9 cellular contexts compared by ENCODE assay signal in genomic region chr17:49703557-49704277, GRCh38. TPM values are rescaled to one million over a fixed set of nuclear protein-coding genes. Genes with fewer than 3 reads are reported as not detected.
DNase-seq lines count a peak whose midpoint lies in the region; TF ChIP-seq lines count a peak whose summit lies in the region.
"Had no signal": no experiment of that assay in that cellular context is flagged by ENCODE, and none has a peak within 500 bp of the region (broad histone marks: within the 10 kb centered on the region; RNA-seq: fewer than 3 reads in every experiment).

No MANE protein-coding gene starts in this region.

- no peaks in the 10 kb centered on the region for H3K27me3 Mint-ChIP-seq in CD14-positive monocyte (ENCODE audit: low read depth in 3 of 3)

- TF ChIP-seq CTCF in CD14-positive monocyte (IDR thresholded peaks at IDR 0.05) (peak; percentile 21), foreskin fibroblast (IDR thresholded peaks at IDR 0.05; ENCODE audit: low read depth, low read length) (peak; percentile 56), tibial nerve (IDR thresholded peaks at IDR 0.05) (peak in 3 of 5 experiments; percentile 12 to 29 (median 29))

- H3K36me3 ChIP-seq in H7 (replicated peaks; ENCODE audit: control insufficient read depth, insufficient read depth, low read length), result peaks cover 29% of the 10 kb centered on the region
- peaks cover 2 to 69% (median 16%) of the 10 kb centered on the region in 3 donors for H3K36me3 ChIP-seq in tibial nerve
- peaks cover 57% of the 10 kb centered on the region for H3K36me3 ChIP-seq in effector memory CD4-positive, alpha-beta T cell (ENCODE audit: control insufficient read depth, insufficient read depth, low read length)

- intact Hi-C loops in CD14-positive monocyte (cut with micrococcal nuclease), result no loop called here

- H3K27ac Mint-ChIP-seq in CD14-positive monocyte, result peak overlapping the region in 1 of 7 donors; percentile 2

- TF ChIP-seq EP300 in tibial nerve (IDR thresholded peaks at IDR 0.05), result no peak

- H3K4me1 ChIP-seq in tibial nerve, result peaks cover 0 to 37% (median 15%) of the 10 kb centered on the region in 4 donors
- H3K4me1 ChIP-seq in effector memory CD4-positive, alpha-beta T cell (ENCODE audit: control insufficient read depth, insufficient read depth, low read length, poor library complexity, severe bottlenecking), result peaks cover 18% of the 10 kb centered on the region
- H3K4me1 ChIP-seq: SJCRH30 had no signal

- H3K36me3 Mint-ChIP-seq in CD14-positive monocyte, result peaks cover 67 to 74% of the 10 kb centered on the region in 2 donors

- H3K9me3 ChIP-seq in tibial nerve, result no peaks in the 10 kb centered on the region
- H3K9me3 ChIP-seq in effector memory CD4-positive, alpha-beta T cell (ENCODE audit: control insufficient read depth, low read length), result no peaks in the 10 kb centered on the region
- H3K9me3 ChIP-seq: SJCRH30 had no signal

- H3K9me3 Mint-ChIP-seq in CD14-positive monocyte, result no peaks in the 10 kb centered on the region

- WGBS in tibial nerve, 2 donors, result 62 to 64% methylated on average over 6 of the region's 6 CpGs

- in situ Hi-C loops in SK-MEL-5 (cut with HindIII; ENCODE audit: low pct_unique_long_range_greater_than_20kb, low sequenced_read_pairs), result no loop called here

- DNase-seq in CD14-positive monocyte (ENCODE audit: low spot score) (no peak), H7 (peak; percentile 63), SK-MEL-5 (ENCODE audit: low read depth, low spot score) (peak; percentile 80), foreskin fibroblast (peak; percentile 47 to 74), tibial nerve (ENCODE audit: low spot score in 2 of 2) (no peak), foreskin melanocyte (no peak), NCI-H446 treated with DMSO at 0.1 percent for 48 hours (lab: John Stamatoyannopoulos, UW) (no peak)
- DNase-seq in effector memory CD4-positive, alpha-beta T cell, result no peak

- H3K27me3 ChIP-seq in H7 (ENCODE audit: control insufficient read depth, insufficient read depth, low read length), result no peaks in the 10 kb centered on the region
- H3K27me3 ChIP-seq in tibial nerve, result no peaks in the 10 kb centered on the region
- no peaks in the 10 kb centered on the region for H3K27me3 ChIP-seq in effector memory CD4-positive, alpha-beta T cell (replicated peaks; ENCODE audit: control insufficient read depth, insufficient read depth, low read length, poor library complexity, severe bottlenecking)
- H3K27me3 ChIP-seq: SJCRH30 had no signal

- H3K4me3 Mint-ChIP-seq in CD14-positive monocyte, result no peak overlapping the region

- no peak overlapping the region for H3K27ac ChIP-seq in tibial nerve
- H3K27ac ChIP-seq in effector memory CD4-positive, alpha-beta T cell (ENCODE audit: insufficient read depth, low read length, poor library complexity, severe bottlenecking), result no peak overlapping the region
- H3K27ac ChIP-seq: SJCRH30 had no signal

- peaks cover 24% of the 10 kb centered on the region for H3K4me1 Mint-ChIP-seq in CD14-positive monocyte

- TF ChIP-seq POLR2A in tibial nerve (IDR thresholded peaks at IDR 0.05), result no peak

- H3K4me3 ChIP-seq in H7 (ENCODE audit: insufficient read depth, low read depth, low read length) (no peak overlapping the region), foreskin fibroblast (ENCODE audit: low read depth in 1 of 2, low read length in 2 of 2) (no peak overlapping the region), tibial nerve (no peak overlapping the region)
- no peak overlapping the region for H3K4me3 ChIP-seq in effector memory CD4-positive, alpha-beta T cell (ENCODE audit: insufficient read depth, low read depth, low read length, poor library complexity, severe bottlenecking)
- H3K4me3 ChIP-seq: SJCRH30 had no signal

RNA-seq across cellular contexts. Expression of gene SLC35B1, which starts 4.0 kb away (rescaled TPM):
- polyA plus RNA-seq in CD14-positive monocyte, result 10 to 100 TPM; 56.0 to 61.0 TPM
- 57.6 and 76.6 TPM in 2 replicates for total RNA-seq in H7 (2014; rRNA removed; shearing (Covaris generic))
- total RNA-seq in SK-MEL-5 (2014; rRNA removed; shearing (Covaris generic)), result 91.6 and 109 TPM in 2 replicates
- polyA plus RNA-seq in SK-MEL-5 (2015; cell fraction: cytosol; rRNA removed), result 68.0 and 68.5 TPM in 2 replicates
- polyA plus RNA-seq in SK-MEL-5 (2015; cell fraction: nucleus; rRNA removed), result 98.9 and 156 TPM in 2 replicates
- 10 to 100 TPM; 29.6 to 46.5 (median 42.8) TPM for total RNA-seq in tibial nerve

RNA-seq across cellular contexts. Expression of gene SPOP, which starts 25.8 kb away (rescaled TPM):
- 10 to 100 TPM; 63.2 to 65.5 TPM for polyA plus RNA-seq in CD14-positive monocyte
- 16.1 and 26.2 TPM in 2 replicates for total RNA-seq in H7 (2014; rRNA removed; shearing (Covaris generic))
- 28.4 and 41.4 TPM in 2 replicates for total RNA-seq in SK-MEL-5 (2014; rRNA removed; shearing (Covaris generic))
- polyA plus RNA-seq in SK-MEL-5 (2015; cell fraction: cytosol; rRNA removed), result 25.2 and 26.7 TPM in 2 replicates
- polyA plus RNA-seq in SK-MEL-5 (2015; cell fraction: nucleus; rRNA removed), result 52.2 and 62.7 TPM in 2 replicates
- total RNA-seq in tibial nerve, result 10 to 100 TPM; 58.1 to 72.6 (median 66.6) TPM

Comparison
In these comparisons a context has a peak if more than half of its experiments do, and no peak if none do; other contexts are left out.
1. DNase-seq: peak in H7 (single experiment), SK-MEL-5 (single experiment) and foreskin fibroblast (2 of 2); none in CD14-positive monocyte (single experiment), tibial nerve (0 of 2), effector memory CD4-positive, alpha-beta T cell (0 of 3), foreskin melanocyte (single experiment) and NCI-H446 treated with DMSO at 0.1 percent for 48 hours (single experiment).
2. Peak in every context shown above with its lines, with median percentiles within 50 percentile points of each other: CTCF ChIP-seq.